37 cellular contexts compared by ENCODE assay signal in genomic region chr4:122718265-122718664, GRCh38. TPM values are rescaled to one million over a fixed set of nuclear protein-coding genes. Genes with fewer than 3 reads are reported as not detected.
"Had no signal": no experiment of that assay in that cellular context is flagged by ENCODE, and none has a peak within 500 bp of the region (broad histone marks: within the 10 kb centered on the region; RNA-seq: fewer than 3 reads in every experiment).

No MANE protein-coding gene starts in this region.

- H3K27ac Mint-ChIP-seq: activated B cell treated with CpG ODN at 0.5 μM for 24 hours; activated CD4-positive, alpha-beta memory T cell treated with anti-CD3 and anti-CD28 coated beads for 36 hours; activated CD4-positive, alpha-beta T cell treated with anti-CD3 and anti-CD28 coated beads, Interleukin-2, amount 10 ng/mL, durations not matched to agents 24 days and 14 days; activated CD8-positive, alpha-beta T cell treated with anti-CD3 and anti-CD28 coated beads for 36 hours; activated naive CD4-positive, alpha-beta T cell treated with anti-CD3 and anti-CD28 coated beads for 36 hours; activated naive CD4-positive, alpha-beta T cell treated with anti-CD3 and anti-CD28 coated beads, Interleukin-2, amount 50 U/mL, for 72 hours; activated naive CD8-positive, alpha-beta T cell treated with anti-CD3 and anti-CD28 coated beads for 36 hours; activated T-cell treated with anti-CD3 and anti-CD28 coated beads, Interleukin-2, amount 50 U/mL, for 72 hours; activated T-helper 1 cell treated with anti-CD3 and anti-CD28 coated beads, Interleukin-12 subunit alpha, Interleukin-12 subunit beta, Interleukin-2, Interleukin-4 antibody, amounts not matched to agents 30 ng/mL and 10 ng/mL and 1 ng/mL, durations not matched to agents 14 hours and 24 hours and 36 hours; activated T-helper 17 cell treated with anti-CD3 and anti-CD28 coated beads, Interleukin-2, amount 50 U/mL, for 72 hours; brain; T-helper 1 cell treated with Interleukin-12 subunit alpha and Interleukin-12 subunit beta and Interleukin-4 antibody, amounts not matched to agents 30 μg/mL and 1 μg/mL, for 36 hours; T-helper 2 cell treated with Interferon-gamma antibody and Interleukin-4, amounts not matched to agents 5 μg/mL and 100 μg/mL, for 36 hours had no signal

- H3K4me1 Mint-ChIP-seq: activated B cell treated with CpG ODN at 0.5 μM for 24 hours; activated T-helper 17 cell treated with anti-CD3 and anti-CD28 coated beads, Interleukin-2, amount 50 U/mL, for 72 hours; brain had no signal

- H3K9me3 Mint-ChIP-seq: activated B cell treated with CpG ODN at 0.5 μM for 24 hours; activated CD4-positive, alpha-beta memory T cell treated with anti-CD3 and anti-CD28 coated beads for 36 hours; activated CD8-positive, alpha-beta T cell treated with anti-CD3 and anti-CD28 coated beads for 36 hours; activated naive CD4-positive, alpha-beta T cell treated with anti-CD3 and anti-CD28 coated beads for 36 hours; activated naive CD4-positive, alpha-beta T cell treated with anti-CD3 and anti-CD28 coated beads, Interleukin-2, amount 50 U/mL, for 72 hours; activated naive CD8-positive, alpha-beta T cell treated with anti-CD3 and anti-CD28 coated beads for 36 hours; activated T-cell treated with anti-CD3 and anti-CD28 coated beads, Interleukin-2, amount 50 U/mL, for 4 hours; activated T-cell treated with anti-CD3 and anti-CD28 coated beads, Interleukin-2, amount 50 U/mL, for 72 hours; activated T-helper 1 cell treated with anti-CD3 and anti-CD28 coated beads, Interleukin-12 subunit alpha, Interleukin-12 subunit beta, Interleukin-2, Interleukin-4 antibody, amounts not matched to agents 30 ng/mL and 10 ng/mL and 1 ng/mL, durations not matched to agents 14 hours and 24 hours and 36 hours; activated T-helper 17 cell treated with anti-CD3 and anti-CD28 coated beads, Interleukin-2, amount 50 U/mL, for 72 hours; brain; central memory CD8-positive, alpha-beta T cell; T-helper 1 cell treated with Interleukin-12 subunit alpha and Interleukin-12 subunit beta and Interleukin-4 antibody, amounts not matched to agents 30 μg/mL and 1 μg/mL, for 36 hours; T-helper 2 cell treated with Interferon-gamma antibody and Interleukin-4, amounts not matched to agents 5 μg/mL and 100 μg/mL, for 36 hours had no signal

- H3K27ac ChIP-seq: adrenal gland, ascending aorta, cardiac muscle cell had no signal

- FAIRE-seq: bronchial epithelial cell had no signal

- ATAC-seq: activated CD8-positive, alpha-beta T cell treated with anti-CD3 and anti-CD28 coated beads for 36 hours; activated naive CD4-positive, alpha-beta T cell treated with anti-CD3 and anti-CD28 coated beads, Interleukin-2, amount 50 U/mL, for 72 hours; activated T-cell treated with anti-CD3 and anti-CD28 coated beads, Interleukin-2, amount 50 U/mL, for 4 hours; activated T-cell treated with anti-CD3 and anti-CD28 coated beads, Interleukin-2, amount 50 U/mL, for 72 hours; activated T-helper 17 cell treated with anti-CD3 and anti-CD28 coated beads, Interleukin-2, amount 50 U/mL, for 72 hours had no signal

- DNase-seq: activated B cell treated with CpG ODN at 0.5 μM for 24 hours; activated CD4-positive, alpha-beta memory T cell treated with anti-CD3 and anti-CD28 coated beads for 36 hours; activated CD4-positive, alpha-beta T cell treated with anti-CD3 and anti-CD28 coated beads for 4 hours; activated CD4-positive, alpha-beta T cell treated with anti-CD3 and anti-CD28 coated beads, Interleukin-2, amount 10 ng/mL, durations not matched to agents 24 days and 14 days; activated CD4-positive, alpha-beta T cell treated with anti-CD3 and anti-CD28 coated beads, Interleukin-2, amount 50 U/mL, for 1 hour; activated CD4-positive, alpha-beta T cell treated with anti-CD3 and anti-CD28 coated beads, Interleukin-2, amount 50 U/mL, for 4 hours; activated CD4-positive, CD25-positive, alpha-beta regulatory T cell treated with anti-CD3 and anti-CD28 coated beads, Interleukin-2, amount 50 U/mL, for 72 hours; activated CD8-positive, alpha-beta memory T cell treated with anti-CD3 and anti-CD28 coated beads, Interleukin-2, amount 50 U/mL, for 4 hours; activated CD8-positive, alpha-beta T cell treated with anti-CD3 and anti-CD28 coated beads for 36 hours; activated effector memory CD4-positive, alpha-beta T cell treated with anti-CD3 and anti-CD28 coated beads, Interleukin-2, amount 50 U/mL, for 16 hours; activated gamma-delta T cell treated with Interleukin-2 at 50 U/mL for 16 hours; activated naive CD4-positive, alpha-beta T cell; activated naive CD4-positive, alpha-beta T cell treated with anti-CD3 and anti-CD28 coated beads for 36 hours; activated naive CD4-positive, alpha-beta T cell treated with anti-CD3 and anti-CD28 coated beads, Interleukin-2, amount 50 U/mL, for 16 hours; activated naive CD8-positive, alpha-beta T cell treated with anti-CD3 and anti-CD28 coated beads for 36 hours; activated T-cell treated with anti-CD3 and anti-CD28 coated beads for 4 hours; activated T-cell treated with anti-CD3 and anti-CD28 coated beads, Interleukin-2, amount 50 U/mL, for 1 hour; activated T-cell treated with anti-CD3 and anti-CD28 coated beads, Interleukin-2, amount 50 U/mL, for 4 hours; activated T-cell treated with anti-CD3 and anti-CD28 coated beads, Interleukin-2, amount 50 U/mL, for 72 hours; adrenal gland; amniotic stem cell; anterior cingulate cortex; caudate nucleus; cerebellar nuclear complex; T-helper 1 cell; T-helper 2 cell; T-helper 9 cell had no signal

- H3K4me3 Mint-ChIP-seq: activated B cell treated with CpG ODN at 0.5 μM for 24 hours; activated CD4-positive, alpha-beta memory T cell treated with anti-CD3 and anti-CD28 coated beads for 36 hours; activated CD4-positive, alpha-beta T cell treated with anti-CD3 and anti-CD28 coated beads, Interleukin-2, amount 10 ng/mL, durations not matched to agents 24 days and 14 days; activated CD8-positive, alpha-beta T cell treated with anti-CD3 and anti-CD28 coated beads for 36 hours; activated naive CD4-positive, alpha-beta T cell treated with anti-CD3 and anti-CD28 coated beads for 36 hours; activated naive CD8-positive, alpha-beta T cell treated with anti-CD3 and anti-CD28 coated beads for 36 hours; activated T-cell treated with anti-CD3 and anti-CD28 coated beads, Interleukin-2, amount 50 U/mL, for 4 hours; activated T-cell treated with anti-CD3 and anti-CD28 coated beads, Interleukin-2, amount 50 U/mL, for 72 hours; activated T-helper 1 cell treated with anti-CD3 and anti-CD28 coated beads, Interleukin-12 subunit alpha, Interleukin-12 subunit beta, Interleukin-2, Interleukin-4 antibody, amounts not matched to agents 30 ng/mL and 10 ng/mL and 1 ng/mL, durations not matched to agents 14 hours and 24 hours and 36 hours; activated T-helper 17 cell treated with anti-CD3 and anti-CD28 coated beads, Interleukin-2, amount 50 U/mL, for 72 hours; brain; central memory CD8-positive, alpha-beta T cell; T-helper 1 cell treated with Interleukin-12 subunit alpha and Interleukin-12 subunit beta and Interleukin-4 antibody, amounts not matched to agents 30 μg/mL and 1 μg/mL, for 36 hours; T-helper 2 cell treated with Interferon-gamma antibody and Interleukin-4, amounts not matched to agents 5 μg/mL and 100 μg/mL, for 36 hours had no signal

- H3K27me3 Mint-ChIP-seq: activated CD4-positive, alpha-beta T cell treated with anti-CD3 and anti-CD28 coated beads, Interleukin-2, amount 10 ng/mL, durations not matched to agents 24 days and 14 days; brain had no signal

- H3K27me3 ChIP-seq: adrenal gland, ascending aorta, cardiac muscle cell had no signal

- H3K9me3 ChIP-seq: adrenal gland, ascending aorta had no signal

- H3K36me3 Mint-ChIP-seq: activated naive CD8-positive, alpha-beta T cell treated with anti-CD3 and anti-CD28 coated beads for 36 hours; brain had no signal

- H3K4me1 ChIP-seq: adrenal gland, ascending aorta had no signal

- H3K4me3 ChIP-seq: adrenal gland, ascending aorta, cardiac muscle cell had no signal

- H3K36me3 ChIP-seq: adrenal gland, ascending aorta, cardiac muscle cell had no signal

RNA-seq across cellular contexts. Expression of gene BBS12, which starts 14.2 kb away (rescaled TPM):
- total RNA-seq: ascending aorta had no signal
